In the genomic region with DNA sequence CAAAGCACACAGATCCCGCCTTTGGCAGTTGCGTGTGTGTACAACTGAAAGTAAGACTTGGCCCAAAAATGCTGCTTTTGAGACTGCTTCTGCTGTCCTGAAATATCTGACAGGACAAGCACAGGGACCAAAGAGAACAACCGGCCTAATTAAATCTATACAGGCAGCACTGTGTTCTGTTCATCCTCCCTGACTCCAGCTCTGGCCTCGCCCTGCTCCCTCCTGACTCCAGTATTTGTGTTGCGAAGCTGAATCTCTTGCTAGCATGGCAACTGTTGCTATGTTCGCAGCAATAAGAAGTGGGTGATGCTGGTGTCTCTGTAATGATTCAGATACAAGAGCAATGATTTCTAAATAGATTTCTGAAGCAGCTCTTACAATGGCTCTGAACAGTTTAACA, we compare ENCODE assay signal across 16 cellular contexts. TPM values are rescaled to one million over a fixed set of nuclear protein-coding genes. Genes with fewer than 3 reads are reported as not detected.
DNase-seq lines count a peak whose midpoint lies in the region; ATAC-seq and TF ChIP-seq lines count a peak whose summit lies in the region.
"Had no signal": no experiment of that assay in that cellular context is flagged by ENCODE, and none has a peak within 500 bp of the region (broad histone marks: within the 10 kb centered on the region; RNA-seq: fewer than 3 reads in every experiment).

No MANE protein-coding gene starts in this region.

- H3K27me3 Mint-ChIP-seq in stimulated activated naive B cell treated with anti-CD40 and anti-IgM and Interleukin-4, amounts not matched to agents 10 μg/mL and 1 μg/mL and 100 μg/mL, for 72 hours: peaks cover 4 to 5% of the 10 kb centered on the region in 2 donors

- H3K36me3 Mint-ChIP-seq in stimulated activated naive B cell treated with anti-CD40 and anti-IgM and Interleukin-4, amounts not matched to agents 10 μg/mL and 1 μg/mL and 100 μg/mL, for 72 hours: no peaks in the 10 kb centered on the region
- H3K36me3 Mint-ChIP-seq: CD4-positive, alpha-beta memory T cell had no signal

- POLR2A ChIA-PET in RWPE1 (lab: Yijun Ruan, JAX; ENCODE audit: low non-redundant PET): no interaction called here

- no peaks in the 10 kb centered on the region for H3K9me3 Mint-ChIP-seq in stimulated activated naive B cell treated with anti-CD40 and anti-IgM and Interleukin-4, amounts not matched to agents 10 μg/mL and 1 μg/mL and 100 μg/mL, for 72 hours

- no peak overlapping the region for H3K4me3 Mint-ChIP-seq in stimulated activated naive B cell treated with anti-CD40 and anti-IgM and Interleukin-4, amounts not matched to agents 10 μg/mL and 1 μg/mL and 100 μg/mL, for 72 hours
- H3K4me3 Mint-ChIP-seq: CD4-positive, alpha-beta memory T cell had no signal

- in situ Hi-C loops in astrocyte of the spinal cord (cut with HindIII; ENCODE audit: low sequenced_read_pairs): no loop called here

- H3K27ac Mint-ChIP-seq in stimulated activated naive B cell treated with anti-CD40 and anti-IgM and Interleukin-4, amounts not matched to agents 10 μg/mL and 1 μg/mL and 100 μg/mL, for 72 hours: no peak overlapping the region

- TF ChIP-seq CTCF in astrocyte of the spinal cord (IDR thresholded peaks at IDR 0.05; ENCODE audit: low read depth, low read length) (no peak), mucosa of descending colon (IDR thresholded peaks at IDR 0.05) (no peak), RWPE1 (conservative IDR thresholded peaks at IDR 0.05; ENCODE audit: low read depth) (no peak)

- H3K4me3 ChIP-seq in astrocyte of the spinal cord (ENCODE audit: low read depth, low read length): no peak overlapping the region
- no peak overlapping the region for H3K4me3 ChIP-seq in mucosa of descending colon

- DNase-seq in HT-29 (ENCODE audit: low spot score): peak; percentile 11
- DNase-seq in NCI-H2227 (lab: John Stamatoyannopoulos, UW; ENCODE audit: unreplicated experiment): peak; percentile 81
- peak; percentile 11 for DNase-seq in astrocyte of the spinal cord (ENCODE audit: low read depth, low spot score)
- DNase-seq in mucosa of descending colon: no peak
- DNase-seq in RWPE1 (ENCODE audit: low spot score): no peak
- DNase-seq in kidney glomerular epithelial cell (lab: John Stamatoyannopoulos, UW): no peak
- no peak for DNase-seq in NCI-H1105 (lab: John Stamatoyannopoulos, UW)
- no peak for DNase-seq in stimulated activated naive B cell treated with anti-CD40 and anti-IgM and Interleukin-4, amounts not matched to agents 10 μg/mL and 1 μg/mL and 100 μg/mL, for 72 hours
- DNase-seq: activated CD8-positive, alpha-beta memory T cell treated with anti-CD3 and anti-CD28 coated beads, Interleukin-2, amount 50 U/mL, for 48 hours; CD4-positive, alpha-beta memory T cell; effector memory CD4-positive, alpha-beta T cell; NCI-H2107; RPMI8226 had no signal

- ATAC-seq in mucosa of descending colon: peak; percentile 43
- no peak for ATAC-seq in stimulated activated naive B cell treated with anti-CD40 and anti-IgM and Interleukin-4, amounts not matched to agents 10 μg/mL and 1 μg/mL and 100 μg/mL, for 72 hours (replicated peaks)
- ATAC-seq: HepG2 had no signal

- no peaks in the 10 kb centered on the region for H3K9me3 ChIP-seq in mucosa of descending colon

- intact Hi-C loops in mucosa of descending colon (cut with DNase I, micrococcal nuclease): no loop called here

- H3K4me1 Mint-ChIP-seq in stimulated activated naive B cell treated with anti-CD40 and anti-IgM and Interleukin-4, amounts not matched to agents 10 μg/mL and 1 μg/mL and 100 μg/mL, for 72 hours: peaks cover 5 to 6% of the 10 kb centered on the region in 2 donors

- no peaks in the 10 kb centered on the region for H3K4me1 ChIP-seq in mucosa of descending colon (ENCODE audit: low read depth)

- H3K36me3 ChIP-seq in mucosa of descending colon (ENCODE audit: low read depth): no peaks in the 10 kb centered on the region

- CTCF ChIA-PET in RWPE1 (lab: Yijun Ruan, JAX): no interaction called here

- H3K27ac ChIP-seq in RWPE1: no peak overlapping the region

RNA-seq across cellular contexts. Expression of gene LRRC53, which starts 7.3 kb away (rescaled TPM):
- total RNA-seq in HT-29 (2014; rRNA removed; shearing (Covaris generic)): 0.05 TPM in 1 of 2 replicates, not detected in the other
- total RNA-seq in mucosa of descending colon: not detected
- total RNA-seq: CD4-positive, alpha-beta memory T cell; glomerular endothelial cell; HepG2; subcutaneous adipose tissue had no signal

Comparison
In these comparisons a context has a peak if more than half of its experiments do, and no peak if none do; other contexts are left out.
1. DNase-seq: peak in HT-29 (single experiment), NCI-H2227 (single experiment) and astrocyte of the spinal cord (single experiment); none in mucosa of descending colon (0 of 3), RWPE1 (single experiment), kidney glomerular epithelial cell (single experiment), NCI-H1105 (single experiment) and stimulated activated naive B cell treated with anti-CD40 and anti-IgM and Interleukin-4, amounts not matched to agents 10 μg/mL and 1 μg/mL and 100 μg/mL, for 72 hours (single experiment).